Comparison of ENCODE assay signal across 8 cellular contexts in the genomic region with DNA sequence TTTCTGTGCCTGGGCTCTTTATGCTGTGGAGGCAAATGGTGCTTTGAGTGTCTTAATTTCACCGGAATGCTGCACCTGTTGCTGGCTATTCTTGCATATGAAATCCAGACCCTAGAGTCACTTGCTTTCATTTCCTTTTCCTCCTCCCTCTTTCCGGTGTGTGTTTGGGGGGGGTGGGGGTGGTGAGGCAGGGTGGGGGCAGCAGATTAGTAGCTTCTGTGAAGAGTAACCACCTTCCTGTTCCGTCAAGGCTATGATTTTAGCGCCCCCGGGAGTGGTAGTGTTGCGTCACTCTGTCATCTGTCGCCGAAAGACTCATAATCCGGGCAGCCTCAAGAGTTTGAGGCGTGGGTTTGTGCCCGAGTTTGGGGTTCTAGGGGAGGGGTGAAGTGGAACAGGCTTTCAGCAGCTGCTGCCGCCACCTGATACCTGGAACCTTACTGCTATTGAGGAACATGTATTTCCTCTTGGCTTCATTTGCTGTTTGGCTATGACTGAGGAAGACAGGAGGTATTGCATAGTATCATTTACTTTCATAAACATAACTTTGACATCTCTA. TPM values are rescaled to one million over a fixed set of nuclear protein-coding genes. Genes with fewer than 3 reads are reported as not detected.
A peak's percentile ranks its signal among the peaks of the same experiment; 100 is the strongest.
DNase-seq lines count a peak whose midpoint lies in the region; ATAC-seq lines count a peak whose summit lies in the region.

No MANE protein-coding gene starts in this region.

- H3K9ac ChIP-seq in SK-N-MC (ENCODE audit: insufficient read length) = no peak overlapping the region

- no peaks in the 10 kb centered on the region for H3K36me3 ChIP-seq in SK-N-MC (ENCODE audit: insufficient read depth, low read length)

- DNase-seq in SK-N-MC (ENCODE audit: low read depth, low spot score) = no peak
- DNase-seq in central memory CD4-positive, alpha-beta T cell = peak; percentile 80
- DNase-seq in stimulated activated CD4-positive, alpha-beta T cell treated with anti-CD3 and anti-CD28 coated beads, TNF-alpha, amount 100 ng/mL, for 48 hours (ENCODE audit: low read depth in 3 of 3) = peak in 2 of 3 donors; percentile 34 to 48
- no peak for DNase-seq in GM19240 (ENCODE audit: insufficient read length, low spot score)
- no peak for DNase-seq in H4 (ENCODE audit: low spot score)
- DNase-seq in superior temporal gyrus (ENCODE audit: extremely low spot score) = no peak

- H3K9me3 ChIP-seq in SK-N-MC (ENCODE audit: low read depth, low read length) = no peaks in the 10 kb centered on the region

- peak; percentile 42 for ATAC-seq in GM18873 (IDR thresholded peaks at IDR 0.05; ENCODE audit: low FRiP score, unreplicated experiment)
- ATAC-seq in HG02973 (IDR thresholded peaks at IDR 0.05; ENCODE audit: unreplicated experiment) = peak; percentile 57

- H3K4me3 ChIP-seq in SK-N-MC = 0 out of 2 replicates have a peak overlapping the region, but pooled peaks have one; percentile 28

- H3K27ac ChIP-seq in SK-N-MC = no peak overlapping the region

RNA-seq across cellular contexts. Expression of a gene that starts 49.1 kb away (rescaled TPM):
- 15.8 and 24.0 TPM in 2 replicates for total RNA-seq in H4 (2014; rRNA removed; shearing (Covaris generic))

Comparison
In these comparisons a context has a peak if more than half of its experiments do, and no peak if none do; other contexts are left out.
1. DNase-seq: peak in central memory CD4-positive, alpha-beta T cell (single experiment) and stimulated activated CD4-positive, alpha-beta T cell treated with anti-CD3 and anti-CD28 coated beads, TNF-alpha, amount 100 ng/mL, for 48 hours (2 of 3); none in SK-N-MC (single experiment), GM19240 (single experiment), H4 (single experiment) and superior temporal gyrus (single experiment).